15 cellular contexts compared by ENCODE assay signal in the genomic region with DNA sequence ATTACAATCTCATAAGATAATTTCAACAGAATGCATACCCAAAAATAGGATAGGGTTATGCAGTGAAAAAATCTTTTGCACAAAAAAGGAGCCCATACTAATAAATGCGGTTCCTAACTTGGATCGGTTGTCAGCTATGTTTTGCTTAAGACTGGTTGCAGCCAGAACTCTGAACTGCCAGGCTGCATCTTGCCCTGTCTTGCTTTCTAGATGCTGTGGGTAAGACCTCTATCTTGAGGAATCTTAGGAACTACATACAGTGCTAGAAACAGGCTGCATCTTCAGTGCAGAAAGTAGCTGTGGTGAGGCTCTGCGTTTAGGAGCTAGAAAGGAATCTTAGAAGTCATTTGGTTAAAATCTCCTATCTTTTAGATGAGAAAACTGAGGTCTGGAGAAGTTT. TPM values are rescaled to one million over a fixed set of nuclear protein-coding genes. Genes with fewer than 3 reads are reported as not detected.
DNase-seq lines count a peak whose midpoint lies in the region; TF ChIP-seq lines count a peak whose summit lies in the region.
"Had no signal": no experiment of that assay in that cellular context is flagged by ENCODE, and none has a peak within 500 bp of the region (broad histone marks: within the 10 kb centered on the region; RNA-seq: fewer than 3 reads in every experiment).

No MANE protein-coding gene starts in this region.

- 0% methylated on average over 2 of the region's 3 CpGs for WGBS in mammary epithelial cell (ENCODE audit: low coverage, missing lambda C conversion rate)

- no peaks in the 10 kb centered on the region for H3K27me3 Mint-ChIP-seq in MCF 10A (ENCODE audit: insufficient read depth, unreplicated experiment)
- peaks cover 20% of the 10 kb centered on the region for H3K27me3 Mint-ChIP-seq in activated T-helper 2 cell treated with anti-CD3 and anti-CD28 coated beads, Interferon-gamma antibody, Interleukin-2, Interleukin-4, amounts not matched to agents 10 μg/mL and 5 μg/mL and 100 μg/mL, durations not matched to agents 14 hours and 24 hours and 36 hours (ENCODE audit: low read depth)

- H3K27me3 ChIP-seq in mammary epithelial cell (ENCODE audit: insufficient read depth, low read length), result no peaks in the 10 kb centered on the region
- no peaks in the 10 kb centered on the region for H3K27me3 ChIP-seq in parathyroid adenoma (ENCODE audit: control insufficient read depth, insufficient read depth, low read length)
- no peaks in the 10 kb centered on the region for H3K27me3 ChIP-seq in HAP-1 (ENCODE audit: low read depth)
- H3K27me3 ChIP-seq: BLaER1 had no signal

- dilution Hi-C loops in mammary epithelial cell (cut with HindIII; ENCODE audit: low sequenced_read_pairs), result no loop called here

- no peaks in the 10 kb centered on the region for H3K4me1 ChIP-seq in mammary epithelial cell (ENCODE audit: insufficient read depth, low read length)
- no peaks in the 10 kb centered on the region for H3K4me1 ChIP-seq in parathyroid adenoma
- H3K4me1 ChIP-seq in HAP-1, result no peaks in the 10 kb centered on the region
- H3K4me1 ChIP-seq: BLaER1 had no signal

- TF ChIP-seq CTCF in mammary epithelial cell (conservative IDR thresholded peaks at IDR 0.05 in 1 of 2, IDR thresholded peaks at IDR 0.05 in 1 of 2; ENCODE audit: extremely low read depth in 1 of 2, insufficient read depth in 1 of 2, low read depth in 1 of 2, low read length in 2 of 2) (no peak), MCF 10A (IDR thresholded peaks at IDR 0.05; ENCODE audit: unreplicated experiment) (no peak), parathyroid adenoma (IDR thresholded peaks at IDR 0.05) (no peak)

- no peaks in the 10 kb centered on the region for H4K20me1 ChIP-seq in mammary epithelial cell (ENCODE audit: insufficient read depth, low read length)
- H4K20me1 ChIP-seq: BLaER1 had no signal

- H3K4me2 ChIP-seq in mammary epithelial cell (ENCODE audit: insufficient read depth, low read depth, low read length) (peak overlapping the region; percentile 7), parathyroid adenoma (ENCODE audit: low read length) (no peak overlapping the region)
- H3K4me2 ChIP-seq: BLaER1 had no signal

- peak overlapping the region; percentile 52 for H2AFZ ChIP-seq in mammary epithelial cell (ENCODE audit: low read depth, low read length)
- H2AFZ ChIP-seq in parathyroid adenoma, result no peak overlapping the region

- POLR2A ChIA-PET in MCF 10A (lab: Yijun Ruan, JAX), result no interaction called here

- no peaks in the 10 kb centered on the region for H3K79me2 ChIP-seq in mammary epithelial cell (ENCODE audit: insufficient read depth, low read length)
- peaks cover 2% of the 10 kb centered on the region for H3K79me2 ChIP-seq in parathyroid adenoma

- peak; percentile 52 for DNase-seq in mammary epithelial cell
- no peak for DNase-seq in MCF 10A (ENCODE audit: unreplicated experiment)
- DNase-seq in amniotic epithelial cell (ENCODE audit: low read depth), result peak; percentile 30
- DNase-seq in fibroblast of peridontal ligament (ENCODE audit: extremely low read depth), result peak; percentile 46
- no peak for DNase-seq in HAP-1 (ENCODE audit: low spot score in 2 of 2)
- DNase-seq in activated T-helper 2 cell treated with anti-CD3 and anti-CD28 coated beads, Interferon-gamma antibody, Interleukin-2, Interleukin-4, amounts not matched to agents 10 μg/mL and 5 μg/mL and 100 μg/mL, durations not matched to agents 14 hours and 24 hours and 36 hours (ENCODE audit: low spot score), result no peak
- no peak for DNase-seq in mucosa of gallbladder (ENCODE audit: low spot score)
- DNase-seq: AML-193; CD4-positive, CD25-positive, alpha-beta regulatory T cell; DMS53; GOT3; H9 had no signal

- BruUV-seq in mammary epithelial cell (replicated peaks; lab: Mats Ljungman, UMichigan) (no TSS peak), MCF 10A (replicated peaks; lab: Mats Ljungman, UMichigan) (no TSS peak)

- H3K36me3 ChIP-seq in mammary epithelial cell (ENCODE audit: insufficient read depth, low read length) (no peaks in the 10 kb centered on the region), parathyroid adenoma (ENCODE audit: control insufficient read depth, insufficient read depth, low read length) (no peaks in the 10 kb centered on the region), HAP-1 (replicated peaks) (no peaks in the 10 kb centered on the region)
- H3K36me3 ChIP-seq: BLaER1 had no signal

- H3K9me3 ChIP-seq in mammary epithelial cell (replicated peaks; ENCODE audit: insufficient read depth, low read length), result no peaks in the 10 kb centered on the region
- H3K9me3 ChIP-seq in parathyroid adenoma (ENCODE audit: control insufficient read depth, low read length), result no peaks in the 10 kb centered on the region
- H3K9me3 ChIP-seq in HAP-1, result no peaks in the 10 kb centered on the region
- H3K9me3 ChIP-seq: BLaER1 had no signal

- no peaks in the 10 kb centered on the region for H3K4me1 Mint-ChIP-seq in MCF 10A (ENCODE audit: insufficient read depth, unreplicated experiment)
- H3K4me1 Mint-ChIP-seq in activated T-helper 2 cell treated with anti-CD3 and anti-CD28 coated beads, Interferon-gamma antibody, Interleukin-2, Interleukin-4, amounts not matched to agents 10 μg/mL and 5 μg/mL and 100 μg/mL, durations not matched to agents 14 hours and 24 hours and 36 hours (ENCODE audit: low read depth), result peaks cover 11% of the 10 kb centered on the region
- H3K4me1 Mint-ChIP-seq: CD4-positive, CD25-positive, alpha-beta regulatory T cell; H9 had no signal

- CTCF ChIA-PET in mammary epithelial cell (lab: Charles Lee; ENCODE audit: low non-redundant PET), result no interaction called here
- CTCF ChIA-PET in MCF 10A (lab: Yijun Ruan, JAX), result no interaction called here

- no peak overlapping the region for H3K27ac Mint-ChIP-seq in MCF 10A (ENCODE audit: low read depth, unreplicated experiment)
- H3K27ac Mint-ChIP-seq in activated T-helper 2 cell treated with anti-CD3 and anti-CD28 coated beads, Interferon-gamma antibody, Interleukin-2, Interleukin-4, amounts not matched to agents 10 μg/mL and 5 μg/mL and 100 μg/mL, durations not matched to agents 14 hours and 24 hours and 36 hours, result no peak overlapping the region
- H3K27ac Mint-ChIP-seq: CD4-positive, CD25-positive, alpha-beta regulatory T cell; H9 had no signal

- H3K27ac ChIP-seq in mammary epithelial cell (ENCODE audit: insufficient read depth, low read depth, low read length), result no peak overlapping the region
- H3K27ac ChIP-seq in parathyroid adenoma, result peak overlapping the region; percentile 39
- H3K27ac ChIP-seq: 22Rv1, BLaER1 had no signal

- no peak overlapping the region for H3K4me3 Mint-ChIP-seq in MCF 10A (ENCODE audit: unreplicated experiment)
- no peak overlapping the region for H3K4me3 Mint-ChIP-seq in activated T-helper 2 cell treated with anti-CD3 and anti-CD28 coated beads, Interferon-gamma antibody, Interleukin-2, Interleukin-4, amounts not matched to agents 10 μg/mL and 5 μg/mL and 100 μg/mL, durations not matched to agents 14 hours and 24 hours and 36 hours (ENCODE audit: low read depth)
- H3K4me3 Mint-ChIP-seq: CD4-positive, CD25-positive, alpha-beta regulatory T cell; H9 had no signal

- H3K36me3 Mint-ChIP-seq in MCF 10A (ENCODE audit: insufficient read depth, unreplicated experiment), result peaks cover 7% of the 10 kb centered on the region
- H3K36me3 Mint-ChIP-seq in activated T-helper 2 cell treated with anti-CD3 and anti-CD28 coated beads, Interferon-gamma antibody, Interleukin-2, Interleukin-4, amounts not matched to agents 10 μg/mL and 5 μg/mL and 100 μg/mL, durations not matched to agents 14 hours and 24 hours and 36 hours (ENCODE audit: low read depth), result no peaks in the 10 kb centered on the region
- H3K36me3 Mint-ChIP-seq: CD4-positive, CD25-positive, alpha-beta regulatory T cell had no signal

- H3K9ac ChIP-seq in mammary epithelial cell (ENCODE audit: insufficient read depth, low read length), result no peak overlapping the region
- no peak overlapping the region for H3K9ac ChIP-seq in parathyroid adenoma
- H3K9ac ChIP-seq: BLaER1 had no signal

- intact Hi-C loops in mammary epithelial cell (cut with micrococcal nuclease), result no loop called here
- intact Hi-C loops in MCF 10A (cut with micrococcal nuclease), result loop anchor here (5.0 kb wide), 1 partner anchor 46 kb away; no protein-coding TSS in a partner anchor
- intact Hi-C loops in activated T-helper 2 cell treated with anti-CD3 and anti-CD28 coated beads, Interferon-gamma antibody, Interleukin-2, Interleukin-4, amounts not matched to agents 10 μg/mL and 5 μg/mL and 100 μg/mL, durations not matched to agents 14 hours and 24 hours and 36 hours (cut with micrococcal nuclease), result no loop called here

- in situ Hi-C loops in mammary epithelial cell (cut with MboI; ENCODE audit: low sequenced_read_pairs in 2 of 2) (no loop called here), HAP-1 (cut with MboI; ENCODE audit: low sequenced_read_pairs) (no loop called here)

- H3K4me3 ChIP-seq in mammary epithelial cell (replicated peaks in 1 of 3; ENCODE audit: insufficient read depth in 1 of 3, low read depth in 2 of 3, low read length in 3 of 3) (no peak overlapping the region), parathyroid adenoma (ENCODE audit: low read depth, low read length) (no peak overlapping the region), HAP-1 (no peak overlapping the region)
- H3K4me3 ChIP-seq: BLaER1 had no signal

- no peaks in the 10 kb centered on the region for H3K9me3 Mint-ChIP-seq in MCF 10A (ENCODE audit: unreplicated experiment)
- H3K9me3 Mint-ChIP-seq in activated T-helper 2 cell treated with anti-CD3 and anti-CD28 coated beads, Interferon-gamma antibody, Interleukin-2, Interleukin-4, amounts not matched to agents 10 μg/mL and 5 μg/mL and 100 μg/mL, durations not matched to agents 14 hours and 24 hours and 36 hours, result no peaks in the 10 kb centered on the region
- H3K9me3 Mint-ChIP-seq: H9 had no signal

RNA-seq across cellular contexts. Expression of a gene that starts 45.6 kb away (rescaled TPM):
- total RNA-seq in mammary epithelial cell (1 to 10 TPM; 7.3 to 7.8 TPM), MCF 10A (2022) (2.1 and 3.8 TPM in 2 replicates), mucosa of gallbladder (11.0 TPM)
- polyA plus RNA-seq in mammary epithelial cell, result 7.4 TPM
- polyA minus RNA-seq in mammary epithelial cell, result 11.7 TPM
- 27.1 and 28.2 TPM in 2 replicates for total RNA-seq in activated T-helper 2 cell treated with anti-CD3 and anti-CD28 coated beads, Interferon-gamma antibody, Interleukin-2, Interleukin-4, amounts not matched to agents 10 μg/mL and 5 μg/mL and 100 μg/mL, durations not matched to agents 14 hours and 24 hours and 36 hours
- total RNA-seq: CD4-positive, CD25-positive, alpha-beta regulatory T cell had no signal
- polyA plus RNA-seq: CD4-positive, CD25-positive, alpha-beta regulatory T cell had no signal

Comparison
In these comparisons a context has a peak if more than half of its experiments do, and no peak if none do; other contexts are left out.
1. DNase-seq: peak in mammary epithelial cell (single experiment), amniotic epithelial cell (single experiment) and fibroblast of peridontal ligament (single experiment); none in MCF 10A (single experiment), HAP-1 (0 of 2), activated T-helper 2 cell treated with anti-CD3 and anti-CD28 coated beads, Interferon-gamma antibody, Interleukin-2, Interleukin-4, amounts not matched to agents 10 μg/mL and 5 μg/mL and 100 μg/mL, durations not matched to agents 14 hours and 24 hours and 36 hours (single experiment) and mucosa of gallbladder (single experiment).